In genomic region chr4:147901886-147902285, GRCh38 we compare ENCODE assay signal across 22 cellular contexts.
"Had no signal": no experiment of that assay in that cellular context is flagged by ENCODE, and none has a peak within 500 bp of the region (broad histone marks: within the 10 kb centered on the region; RNA-seq: fewer than 3 reads in every experiment).

No MANE protein-coding gene starts in this region.

- H3K4me3 ChIP-seq: dorsolateral prefrontal cortex, heart left ventricle, mucosa of descending colon, ovary, testis, tibial nerve, upper lobe of right lung, vagina had no signal

- H3K4me1 ChIP-seq: upper lobe of right lung, vagina had no signal

- H3K27ac ChIP-seq: dorsolateral prefrontal cortex, heart left ventricle, neutrophil, ovary, testis, upper lobe of right lung, vagina had no signal

- ATAC-seq: esophagus mucosa; heart left ventricle; left lobe of liver; mucosa of descending colon; naive thymus-derived CD8-positive, alpha-beta T cell; right cardiac atrium; stimulated activated naive B cell treated with anti-CD40 and anti-IgM and Interleukin-4, amounts not matched to agents 10 μg/mL and 1 μg/mL and 100 μg/mL, for 72 hours; stimulated activated naive CD8-positive, alpha-beta T cell treated with anti-CD3 and anti-CD28 coated beads, Interleukin-15, amount 100 ng/mL, for 72 hours; upper lobe of right lung had no signal

- H3K4me1 Mint-ChIP-seq: stimulated activated naive B cell treated with anti-CD40 and anti-IgM and Interleukin-4, amounts not matched to agents 10 μg/mL and 1 μg/mL and 100 μg/mL, for 72 hours; stimulated activated naive CD8-positive, alpha-beta T cell treated with anti-CD3 and anti-CD28 coated beads, Interleukin-15, amount 100 ng/mL, for 72 hours had no signal

- H3K27me3 Mint-ChIP-seq: naive thymus-derived CD8-positive, alpha-beta T cell; progenitor cell of endocrine pancreas; stimulated activated naive CD8-positive, alpha-beta T cell treated with anti-CD3 and anti-CD28 coated beads, Interleukin-15, amount 100 ng/mL, for 72 hours had no signal

- H3K9me3 ChIP-seq: neutrophil, ovary, testis, upper lobe of right lung, vagina had no signal

- DNase-seq: cortex of kidney; dorsolateral prefrontal cortex; effector memory CD4-positive, alpha-beta T cell; heart left ventricle; hypothalamus; islet precursor cell; mammary epithelial cell; mucosa of descending colon; naive thymus-derived CD8-positive, alpha-beta T cell; ovary; stimulated activated CD4-positive, alpha-beta T cell treated with anti-CD3 and anti-CD28 coated beads, Interleukin-4, amount 100 ng/mL, for 4 hours; stimulated activated naive B cell treated with anti-CD40 and anti-IgM and Interleukin-4, amounts not matched to agents 10 μg/mL and 1 μg/mL and 100 μg/mL, for 72 hours; stimulated activated naive CD8-positive, alpha-beta T cell treated with anti-CD3 and anti-CD28 coated beads, Interleukin-15, amount 100 ng/mL, for 72 hours; testis; upper lobe of right lung had no signal

- H3K27ac Mint-ChIP-seq: naive thymus-derived CD8-positive, alpha-beta T cell; progenitor cell of endocrine pancreas; stimulated activated naive B cell treated with anti-CD40 and anti-IgM and Interleukin-4, amounts not matched to agents 10 μg/mL and 1 μg/mL and 100 μg/mL, for 72 hours; stimulated activated naive CD8-positive, alpha-beta T cell treated with anti-CD3 and anti-CD28 coated beads, Interleukin-15, amount 100 ng/mL, for 72 hours had no signal

- H3K4me3 Mint-ChIP-seq: naive thymus-derived CD8-positive, alpha-beta T cell; stimulated activated naive B cell treated with anti-CD40 and anti-IgM and Interleukin-4, amounts not matched to agents 10 μg/mL and 1 μg/mL and 100 μg/mL, for 72 hours; stimulated activated naive CD8-positive, alpha-beta T cell treated with anti-CD3 and anti-CD28 coated beads, Interleukin-15, amount 100 ng/mL, for 72 hours had no signal

- H3K27me3 ChIP-seq: dorsolateral prefrontal cortex, heart left ventricle, neutrophil, ovary, testis, tibial nerve, upper lobe of right lung, vagina had no signal

- H3K36me3 ChIP-seq: neutrophil, ovary, upper lobe of right lung had no signal

- H3K36me3 Mint-ChIP-seq: stimulated activated naive B cell treated with anti-CD40 and anti-IgM and Interleukin-4, amounts not matched to agents 10 μg/mL and 1 μg/mL and 100 μg/mL, for 72 hours had no signal
